Comparison of ENCODE assay signal across 8 cellular contexts in the genomic region with DNA sequence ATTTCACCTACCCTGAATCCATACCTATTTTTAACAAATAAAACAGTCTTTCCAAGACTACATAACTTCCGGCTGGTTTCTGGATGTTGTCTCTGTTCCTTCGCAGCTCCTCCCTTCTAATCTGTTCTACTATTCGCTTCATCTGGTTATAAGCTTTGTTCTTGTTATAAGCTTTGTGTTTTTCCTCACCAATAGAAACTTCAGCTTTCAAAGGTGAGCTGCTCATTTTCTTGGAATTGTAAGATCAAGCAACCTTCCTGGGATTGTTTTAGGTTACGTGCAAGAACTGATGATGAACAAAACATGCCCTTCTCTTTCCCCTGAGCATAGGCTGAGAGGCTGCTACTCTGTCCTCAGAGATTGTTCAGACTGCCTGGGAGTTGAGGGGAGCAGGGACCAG. TPM values are rescaled to one million over a fixed set of nuclear protein-coding genes. Genes with fewer than 3 reads are reported as not detected.
DNase-seq lines count a peak whose midpoint lies in the region; ATAC-seq and TF ChIP-seq lines count a peak whose summit lies in the region.

No MANE protein-coding gene starts in this region.

- peaks cover 1% of the 10 kb centered on the region for H3K27me3 Mint-ChIP-seq in IgD-negative memory B cell
- H3K27me3 Mint-ChIP-seq in naive thymus-derived CD4-positive, alpha-beta T cell = peaks cover 0 to 17% (median 13%) of the 10 kb centered on the region in 5 donors

- DNase-seq in AG10803 (ENCODE audit: low read depth) (no peak), colonic mucosa (no peak), SHP77 treated with DMSO at 0.1 percent for 48 hours (lab: John Stamatoyannopoulos, UW) (no peak)
- DNase-seq in naive thymus-derived CD4-positive, alpha-beta T cell = no peak

- TF ChIP-seq CTCF in AG10803 (conservative IDR thresholded peaks at IDR 0.05; ENCODE audit: low read length) = no peak
- TF ChIP-seq CTCF in colonic mucosa (IDR thresholded peaks at IDR 0.05) = no peak

- H3K9me3 ChIP-seq in colonic mucosa = no peaks in the 10 kb centered on the region
- H3K9me3 ChIP-seq in naive thymus-derived CD4-positive, alpha-beta T cell (ENCODE audit: control insufficient read depth in 2 of 3, low read length in 3 of 3) = no peaks in the 10 kb centered on the region

- peak overlapping the region; percentile 18 to 84 for H3K9ac ChIP-seq in colonic mucosa (ENCODE audit: low read depth in 2 of 2, low read length in 2 of 2)

- no peaks in the 10 kb centered on the region for H3K36me3 Mint-ChIP-seq in IgD-negative memory B cell
- H3K36me3 Mint-ChIP-seq in naive thymus-derived CD4-positive, alpha-beta T cell = no peaks in the 10 kb centered on the region

- POLR2A ChIA-PET in naive thymus-derived CD4-positive, alpha-beta T cell (lab: Charles Lee) = no interaction called here

- peaks cover 27 to 42% (median 30%) of the 10 kb centered on the region in 3 donors for H3K4me1 Mint-ChIP-seq in IgD-negative memory B cell
- peaks cover 23 to 51% (median 30%) of the 10 kb centered on the region in 7 donors for H3K4me1 Mint-ChIP-seq in naive thymus-derived CD4-positive, alpha-beta T cell

- peak overlapping the region; percentile 91 to 99 (median 93) for H3K4me3 Mint-ChIP-seq in IgD-negative memory B cell
- H3K4me3 Mint-ChIP-seq in naive thymus-derived CD4-positive, alpha-beta T cell = peak overlapping the region; percentile 78 to 96 (median 92)

- no peaks in the 10 kb centered on the region for H3K4me1 ChIP-seq in colonic mucosa
- peaks cover 4 to 9% of the 10 kb centered on the region in 2 donors for H3K4me1 ChIP-seq in naive thymus-derived CD4-positive, alpha-beta T cell (ENCODE audit: control insufficient read depth in 2 of 2, insufficient read depth in 2 of 2, low read length in 2 of 2)

- no peaks in the 10 kb centered on the region for H3K36me3 ChIP-seq in colonic mucosa
- H3K36me3 ChIP-seq in naive thymus-derived CD4-positive, alpha-beta T cell (ENCODE audit: control insufficient read depth in 2 of 3, insufficient read depth in 3 of 3, low read length in 3 of 3) = no peaks in the 10 kb centered on the region

- no peak for ATAC-seq in naive thymus-derived CD4-positive, alpha-beta T cell
- ATAC-seq in GM18867 (IDR thresholded peaks at IDR 0.05; ENCODE audit: unreplicated experiment) (no peak), HG02588 (IDR thresholded peaks at IDR 0.05; ENCODE audit: unreplicated experiment) (no peak), HG03460 (IDR thresholded peaks at IDR 0.05; ENCODE audit: unreplicated experiment) (no peak)

- H3K27me3 ChIP-seq in colonic mucosa = no peaks in the 10 kb centered on the region
- H3K27me3 ChIP-seq in naive thymus-derived CD4-positive, alpha-beta T cell (ENCODE audit: control insufficient read depth in 2 of 2, insufficient read depth in 2 of 2, low read length in 2 of 2) = no peaks in the 10 kb centered on the region

- H3K27ac ChIP-seq in colonic mucosa = no peak overlapping the region
- no peak overlapping the region for H3K27ac ChIP-seq in naive thymus-derived CD4-positive, alpha-beta T cell (ENCODE audit: low read depth, low read length)

- no peaks in the 10 kb centered on the region for H3K9me3 Mint-ChIP-seq in IgD-negative memory B cell
- peaks cover 0 to 2% (median 0%) of the 10 kb centered on the region in 11 donors for H3K9me3 Mint-ChIP-seq in naive thymus-derived CD4-positive, alpha-beta T cell

- CTCF ChIA-PET in naive thymus-derived CD4-positive, alpha-beta T cell (lab: Charles Lee) = no interaction called here

- intact Hi-C loops in colonic mucosa (cut with DNase I) = no loop called here
- intact Hi-C loops in naive thymus-derived CD4-positive, alpha-beta T cell (cut with micrococcal nuclease) = loop anchor here (2.0 to 10.0 kb wide), 5 partner anchors 21 to 1948 kb away; a partner anchor contains a TSS

- H3K4me3 ChIP-seq in AG10803 (ENCODE audit: low read length) (peak overlapping the region; percentile 78), colonic mucosa (peak overlapping the region; percentile 91)
- H3K4me3 ChIP-seq in naive thymus-derived CD4-positive, alpha-beta T cell (ENCODE audit: low read length) = peak overlapping the region; percentile 34

- H3K27ac Mint-ChIP-seq in IgD-negative memory B cell = peak overlapping the region in 1 of 3 donors; percentile 92
- H3K27ac Mint-ChIP-seq in naive thymus-derived CD4-positive, alpha-beta T cell = peak overlapping the region in 2 of 9 donors; percentile 6 to 35

RNA-seq across cellular contexts. Expression of a gene that starts 2.1 kb away (rescaled TPM):
- polyA plus RNA-seq in IgD-negative memory B cell = 10.9 TPM
- total RNA-seq in colonic mucosa = 1 to 10 TPM; 6.9 to 7.6 TPM
- 10 to 100 TPM in 1 of 5 experiments, 1 to 10 TPM in 2, under 1 TPM in 2; 0.73 to 10.8 (median 2.0) TPM for total RNA-seq in naive thymus-derived CD4-positive, alpha-beta T cell
- under 1 TPM in 1 of 2 donors, not detected in 1; 0.24 TPM for polyA plus RNA-seq in naive thymus-derived CD4-positive, alpha-beta T cell

Comparison
In these comparisons a context has a peak if more than half of its experiments do, and no peak if none do; other contexts are left out.
1. H3K4me3 ChIP-seq: peak in every context shown above with its lines; median percentile 91 in colonic mucosa; 78 in AG10803; 34 in naive thymus-derived CD4-positive, alpha-beta T cell.